8 cellular contexts compared by ENCODE assay signal in the genomic region with DNA sequence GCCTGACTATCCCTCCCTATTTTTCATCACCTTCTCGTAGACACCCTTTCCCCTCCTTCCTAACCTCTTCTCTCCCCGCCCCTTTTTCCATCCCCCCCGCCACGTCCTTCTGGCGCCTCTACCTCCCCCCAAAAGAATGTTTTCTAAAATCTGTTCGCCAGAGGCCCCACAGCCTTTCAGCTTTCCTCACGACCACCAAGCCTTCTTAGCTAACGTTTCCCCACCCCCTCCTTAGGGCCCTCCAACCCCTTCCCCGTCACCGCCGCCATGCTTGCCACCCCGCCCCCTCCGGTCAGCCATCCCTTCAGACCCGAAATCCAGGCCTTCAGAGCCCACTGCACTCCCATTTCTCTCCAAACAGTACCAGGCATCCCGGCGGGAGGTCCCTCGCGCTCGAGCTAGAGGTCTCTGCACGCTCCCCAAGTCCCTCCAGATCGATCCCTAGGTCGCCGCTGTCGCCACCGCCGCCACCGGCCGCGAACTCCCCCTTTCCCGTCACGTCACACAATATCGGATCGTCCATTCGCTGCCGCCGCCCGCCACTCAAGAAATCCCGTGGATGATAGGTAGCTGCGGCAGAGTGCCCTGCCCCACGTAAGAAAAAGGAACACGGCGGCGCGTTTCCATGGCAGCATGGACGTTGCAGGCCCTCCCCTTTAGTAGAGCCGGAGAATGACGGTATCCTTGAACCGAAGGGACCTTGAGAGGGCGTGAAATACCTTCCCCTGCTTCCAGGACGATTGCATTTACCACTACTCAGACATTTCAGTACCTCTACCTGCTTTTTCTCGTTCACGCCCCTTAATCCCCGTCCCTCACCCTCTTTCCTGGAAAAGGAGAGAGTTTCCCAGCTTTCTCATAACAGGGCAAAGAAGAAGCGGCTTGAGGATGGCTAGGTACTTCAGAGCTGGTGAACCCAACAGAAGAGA. TPM values are rescaled to one million over a fixed set of nuclear protein-coding genes. Genes with fewer than 3 reads are reported as not detected.
DNase-seq lines count a peak whose midpoint lies in the region; ATAC-seq lines count a peak whose summit lies in the region.

TP53BP1 (minus strand) TSS at position 484 of the 929 bp plus-strand sequence; CDS start at position 371, 113 bp downstream.

- no peaks in the 10 kb centered on the region for H3K27me3 ChIP-seq in BLaER1 treated with 17β-estradiol and CSF1 and Interleukin-3, amounts not matched to agents 10 nM and 100 nM

- peak; percentile 99 for ATAC-seq in GM19372 (IDR thresholded peaks at IDR 0.05; ENCODE audit: low read depth, unreplicated experiment)
- ATAC-seq in HG03521 (IDR thresholded peaks at IDR 0.05; ENCODE audit: unreplicated experiment), result peak; percentile 97
- ATAC-seq in left colon, result peak; percentile 95

- peaks cover 7 to 39% (median 36%) of the 10 kb centered on the region in 11 experiments for H3K36me3 ChIP-seq in BLaER1 treated with 17β-estradiol and CSF1 and Interleukin-3, amounts not matched to agents 10 nM and 100 nM

- peak; percentile 93 for DNase-seq in NCI-H748 (lab: John Stamatoyannopoulos, UW; ENCODE audit: unreplicated experiment)
- peak; percentile 95 for DNase-seq in activated CD4-positive, alpha-beta T cell treated with anti-CD3 and anti-CD28 coated beads, Interleukin-2, amount 50 U/mL, for 1 hour
- DNase-seq in cortex of kidney (lab: John Stamatoyannopoulos, UW), result peak; percentile 36
- DNase-seq in left colon, result peak; percentile 98 to 99
- DNase-seq in stimulated activated CD4-positive, alpha-beta T cell treated with anti-CD3 and anti-CD28 coated beads, Interleukin-1b, Interleukin-23, amount 100 ng/mL, for 4 hours (ENCODE audit: low read depth in 2 of 2), result peak; percentile 91 to 92

- intact Hi-C loops in left colon (cut with DNase I, micrococcal nuclease), result no loop called here

- H3K27ac ChIP-seq in BLaER1 treated with 17β-estradiol and CSF1 and Interleukin-3, amounts not matched to agents 10 nM and 100 nM, result peak within 1 kb of the TSS in 10 of 11 experiments; percentile 54 to 77 (median 68); a peak in 20 of 22 replicates

- H3K4me3 ChIP-seq in BLaER1 treated with 17β-estradiol and CSF1 and Interleukin-3, amounts not matched to agents 10 nM and 100 nM, result peak within 1 kb of the TSS; percentile 65 to 84 (median 80)

- H4K20me1 ChIP-seq in BLaER1 treated with 17β-estradiol and CSF1 and Interleukin-3, amounts not matched to agents 10 nM and 100 nM, result peaks cover 0 to 7% (median 0%) of the 10 kb centered on the region in 11 experiments; a peak in 1 of 22 replicates

- peaks cover 17 to 28% (median 24%) of the 10 kb centered on the region in 10 experiments for H3K4me1 ChIP-seq in BLaER1 treated with 17β-estradiol and CSF1 and Interleukin-3, amounts not matched to agents 10 nM and 100 nM

- H3K9ac ChIP-seq in BLaER1 treated with 17β-estradiol and CSF1 and Interleukin-3, amounts not matched to agents 10 nM and 100 nM, result peak within 1 kb of the TSS; percentile 73 to 83 (median 78)

- no peaks in the 10 kb centered on the region for H3K9me3 ChIP-seq in BLaER1 treated with 17β-estradiol and CSF1 and Interleukin-3, amounts not matched to agents 10 nM and 100 nM (replicated peaks in 1 of 11)

- H3K4me2 ChIP-seq in BLaER1 treated with 17β-estradiol and CSF1 and Interleukin-3, amounts not matched to agents 10 nM and 100 nM, result peak within 1 kb of the TSS; percentile 77 to 97 (median 90)

RNA-seq across cellular contexts. Expression of gene TP53BP1, which starts in this region (rescaled TPM):
- total RNA-seq in left colon, result 10 to 100 TPM; 26.9 to 32.0 TPM

Comparison
In these comparisons a context has a peak if more than half of its experiments do, and no peak if none do; other contexts are left out.
1. Peak in every context shown above with its lines: DNase-seq, ATAC-seq, H3K4me3 ChIP-seq and H3K27ac ChIP-seq.
2. DNase-seq: peak in every context shown above with its lines; median percentile 98 in left colon; 95 in activated CD4-positive, alpha-beta T cell treated with anti-CD3 and anti-CD28 coated beads, Interleukin-2, amount 50 U/mL, for 1 hour; 93 in NCI-H748; 92 in stimulated activated CD4-positive, alpha-beta T cell treated with anti-CD3 and anti-CD28 coated beads, Interleukin-1b, Interleukin-23, amount 100 ng/mL, for 4 hours; 36 in cortex of kidney.